ENCODE assay signal across 15 cellular contexts in the genomic region with DNA sequence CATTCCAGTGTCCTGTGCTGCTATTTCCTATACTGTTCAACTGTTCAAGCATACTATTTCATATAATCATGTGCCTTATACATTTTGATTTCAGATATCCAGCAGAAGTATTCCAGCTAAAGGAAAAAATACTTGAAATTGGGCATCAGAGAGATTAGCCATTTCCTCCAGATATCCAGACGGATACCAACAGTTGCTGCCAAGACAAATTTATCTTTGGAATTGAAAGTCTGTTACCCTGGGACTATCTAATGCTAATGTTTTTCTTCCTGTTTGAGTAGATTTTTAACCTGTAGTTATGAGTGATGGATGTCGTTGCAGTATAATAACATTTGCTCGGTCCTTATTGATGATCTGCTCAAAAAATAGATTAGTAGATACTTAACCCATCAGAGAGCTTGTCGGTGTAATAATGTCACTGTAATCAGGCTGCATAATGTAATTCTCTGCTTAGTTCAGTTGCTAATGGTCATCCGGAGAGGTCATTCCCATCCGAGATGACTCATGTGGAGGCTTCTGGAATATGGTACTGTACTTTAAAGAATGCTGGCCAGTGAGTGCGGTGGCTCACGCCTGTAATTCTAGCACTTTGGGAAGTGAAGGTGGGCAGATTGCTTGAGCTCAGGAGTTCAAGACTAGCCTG. TPM values are rescaled to one million over a fixed set of nuclear protein-coding genes. Genes with fewer than 3 reads are reported as not detected.
DNase-seq lines count a peak whose midpoint lies in the region; ATAC-seq and TF ChIP-seq lines count a peak whose summit lies in the region.
"Had no signal": no experiment of that assay in that cellular context is flagged by ENCODE, and none has a peak within 500 bp of the region (broad histone marks: within the 10 kb centered on the region; RNA-seq: fewer than 3 reads in every experiment).

No MANE protein-coding gene starts in this region.

- TF ChIP-seq EP300 in SK-N-SH (IDR thresholded peaks at IDR 0.05; ENCODE audit: borderline replicate concordance in 1 of 2, low read depth in 1 of 2, low read length in 1 of 2) = peak in 1 of 2 experiments; percentile 33; a peak in 1 of 4 replicates

- H3K4me2 ChIP-seq in SK-N-SH = no peak overlapping the region
- H3K4me2 ChIP-seq: BLaER1 treated with 17β-estradiol and CSF1 and Interleukin-3, amounts not matched to agents 10 nM and 100 nM had no signal

- in situ Hi-C loops in G401 (cut with HindIII; ENCODE audit: low sequenced_read_pairs) = no loop called here

- H2AFZ ChIP-seq in SK-N-SH (ENCODE audit: low read depth) = no peak overlapping the region

- no peaks in the 10 kb centered on the region for H4K20me1 ChIP-seq in SK-N-SH (ENCODE audit: insufficient read depth)
- H4K20me1 ChIP-seq: BLaER1 treated with 17β-estradiol and CSF1 and Interleukin-3, amounts not matched to agents 10 nM and 100 nM had no signal

- POLR2A ChIA-PET in SK-N-SH (lab: Yijun Ruan, JAX) = no interaction called here

- no peaks in the 10 kb centered on the region for H3K79me2 ChIP-seq in SK-N-SH (ENCODE audit: insufficient read depth)

- no peak overlapping the region; a peak in 1 of 4 replicates for H3K4me3 ChIP-seq in SK-N-SH (ENCODE audit: low read depth in 2 of 2, low read length in 1 of 2)
- H3K4me3 ChIP-seq: BLaER1 treated with 17β-estradiol and CSF1 and Interleukin-3, amounts not matched to agents 10 nM and 100 nM had no signal

- H3K27ac ChIP-seq in SK-N-SH (ENCODE audit: low read depth in 2 of 2, low read length in 1 of 2) = 0 out of 4 replicates have a peak overlapping the region, but pooled peaks of 1 of the 2 experiments have one; percentile 5
- H3K27ac ChIP-seq: BLaER1 treated with 17β-estradiol and CSF1 and Interleukin-3, amounts not matched to agents 10 nM and 100 nM had no signal

- no peaks in the 10 kb centered on the region for H3K36me3 ChIP-seq in SK-N-SH (replicated peaks in 1 of 2; ENCODE audit: control insufficient read depth in 1 of 2, insufficient read depth in 2 of 2, low read length in 1 of 2)
- H3K36me3 ChIP-seq: BLaER1 treated with 17β-estradiol and CSF1 and Interleukin-3, amounts not matched to agents 10 nM and 100 nM had no signal

- H3K4me1 ChIP-seq in SK-N-SH (ENCODE audit: control insufficient read depth in 1 of 2, insufficient read depth in 2 of 2, low read depth in 1 of 2, low read length in 1 of 2) = peaks cover 0 to 3% of the 10 kb centered on the region in 2 experiments; a peak in 2 of 4 replicates
- H3K4me1 ChIP-seq: BLaER1 treated with 17β-estradiol and CSF1 and Interleukin-3, amounts not matched to agents 10 nM and 100 nM had no signal

- no peaks in the 10 kb centered on the region for H3K27me3 ChIP-seq in SK-N-SH (ENCODE audit: insufficient read depth)
- H3K27me3 ChIP-seq: BLaER1 treated with 17β-estradiol and CSF1 and Interleukin-3, amounts not matched to agents 10 nM and 100 nM had no signal

- 26% methylated on average over 8 of the region's 8 CpGs for WGBS in SK-N-SH (ENCODE audit: low lambda C conversion rate)

- TF ChIP-seq CTCF in SK-N-SH (IDR thresholded peaks at IDR 0.05) = no peak

- no peak for TF ChIP-seq RAD21 in SK-N-SH (IDR thresholded peaks at IDR 0.05; ENCODE audit: low read length)

- DNase-seq in G401 (ENCODE audit: low spot score) = peak; percentile 78
- DNase-seq in SK-N-SH = peak; percentile 44
- DNase-seq in dermis blood vessel endothelial cell = peak; percentile 56
- DNase-seq in lung microvascular endothelial cell (ENCODE audit: low read depth in 2 of 2) = peak; percentile 51 to 70
- no peak for DNase-seq in amygdala (lab: John Stamatoyannopoulos, UW)
- no peak for DNase-seq in DMS153 (lab: John Stamatoyannopoulos, UW)
- DNase-seq: 8988T; AML-193; CD4-positive, CD25-positive, alpha-beta regulatory T cell; GOT3; H9 had no signal

- H3F3A ChIP-seq in SK-N-SH (replicated peaks; ENCODE audit: insufficient read depth) = no peaks in the 10 kb centered on the region

- H3K9ac ChIP-seq in SK-N-SH = no peak overlapping the region
- H3K9ac ChIP-seq: BLaER1 treated with 17β-estradiol and CSF1 and Interleukin-3, amounts not matched to agents 10 nM and 100 nM had no signal

- CTCF ChIA-PET in SK-N-SH (lab: Yijun Ruan, JAX) = interaction anchor here (1.0 to 1.3 kb wide), 4 partner anchors 17 to 55 kb away, joined by 3 to 4 read pairs (median 3); no protein-coding TSS in a partner anchor

- H3K9me3 ChIP-seq in SK-N-SH = no peaks in the 10 kb centered on the region

- H3K9me2 ChIP-seq in SK-N-SH = no peaks in the 10 kb centered on the region

- ATAC-seq in GM18498 (IDR thresholded peaks at IDR 0.05; ENCODE audit: unreplicated experiment) (no peak), HG02588 (IDR thresholded peaks at IDR 0.05; ENCODE audit: unreplicated experiment) (no peak)
- ATAC-seq: HepG2 had no signal

TF ChIP-seq in SK-N-SH, 30 proteins besides CTCF, POLR2A, EP300 and RAD21:
- 0 out of 2 replicates have a peak, but pooled peaks have one; percentile 4 for TF ChIP-seq TCF12 (IDR thresholded peaks at IDR 0.05)
- TF ChIP-seq, protein P1, sequence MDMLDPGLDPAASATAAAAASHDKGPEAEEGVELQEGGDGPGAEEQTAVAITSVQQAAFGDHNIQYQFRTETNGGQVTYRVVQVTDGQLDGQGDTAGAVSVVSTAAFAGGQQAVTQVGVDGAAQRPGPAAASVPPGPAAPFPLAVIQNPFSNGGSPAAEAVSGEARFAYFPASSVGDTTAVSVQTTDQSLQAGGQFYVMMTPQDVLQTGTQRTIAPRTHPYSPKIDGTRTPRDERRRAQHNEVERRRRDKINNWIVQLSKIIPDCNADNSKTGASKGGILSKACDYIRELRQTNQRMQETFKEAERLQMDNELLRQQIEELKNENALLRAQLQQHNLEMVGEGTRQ (IDR thresholded peaks at IDR 0.05; ENCODE audit: borderline replicate concordance, low read depth, low read length) = no peak

RNA-seq across cellular contexts. Expression of a gene that starts 51.5 kb away (rescaled TPM):
- total RNA-seq in G401 (2014; rRNA removed; shearing (Covaris generic)) = 0.12 TPM in 1 of 2 replicates, not detected in the other
- polyA plus RNA-seq in SK-N-SH (2012; rRNA removed) = not detected in 2 replicates
- polyA plus RNA-seq in SK-N-SH (2012; cell fraction: cytosol; rRNA removed) = not detected in 2 replicates
- polyA plus RNA-seq in SK-N-SH (2012; cell fraction: nucleus; rRNA removed) = not detected in 2 replicates
- 0.34 and 0.51 TPM in 2 replicates for total RNA-seq in dermis blood vessel endothelial cell
- total RNA-seq in lung microvascular endothelial cell = 0.40 and 0.65 TPM in 2 replicates
- total RNA-seq: CD4-positive, CD25-positive, alpha-beta regulatory T cell had no signal
- polyA plus RNA-seq: CD4-positive, CD25-positive, alpha-beta regulatory T cell had no signal

Comparison
In these comparisons a context has a peak if more than half of its experiments do, and no peak if none do; other contexts are left out.
1. DNase-seq: peak in G401 (single experiment), SK-N-SH (single experiment), dermis blood vessel endothelial cell (single experiment) and lung microvascular endothelial cell (2 of 2); none in amygdala (0 of 56) and DMS153 (single experiment).